In genomic region chr5:153629027-153629426, GRCh38 we compare ENCODE assay signal across 9 cellular contexts.
DNase-seq lines count a peak whose midpoint lies in the region; ATAC-seq and TF ChIP-seq lines count a peak whose summit lies in the region.
"Had no signal": no experiment of that assay in that cellular context is flagged by ENCODE, and none has a peak within 500 bp of the region (broad histone marks: within the 10 kb centered on the region; RNA-seq: fewer than 3 reads in every experiment).

No MANE protein-coding gene starts in this region.

- H3K79me2 ChIP-seq in hepatocyte, result no peaks in the 10 kb centered on the region

- no peak for ATAC-seq in HG03039 (IDR thresholded peaks at IDR 0.05; ENCODE audit: unreplicated experiment)

- H3K27ac ChIP-seq in hepatocyte, result peak overlapping the region; percentile 37

- peak; percentile 25 for TF ChIP-seq CTCF in hepatocyte (IDR thresholded peaks at IDR 0.05; ENCODE audit: poor library complexity)

- no peaks in the 10 kb centered on the region for H3K27me3 ChIP-seq in hepatocyte

- peak; percentile 81 for DNase-seq in HS-27A (ENCODE audit: low read depth)
- peak; percentile 73 for DNase-seq in amniotic stem cell (lab: John Stamatoyannopoulos, UW)
- peak; percentile 53 for DNase-seq in hepatocyte (ENCODE audit: low spot score)
- DNase-seq in stromal cell of bone marrow (ENCODE audit: low read depth), result peak; percentile 96
- no peak for DNase-seq in stimulated activated CD4-positive, alpha-beta T cell treated with anti-CD3 and anti-CD28 coated beads, Interleukin-2, amount 100 ng/mL, for 48 hours
- no peak for DNase-seq in SIG-M5 (lab: John Stamatoyannopoulos, UW)
- DNase-seq in NCI-H187 (lab: John Stamatoyannopoulos, UW), result no peak
- DNase-seq: activated T-cell treated with anti-CD3 and anti-CD28 coated beads, Interleukin-2, amount 50 U/mL, for 48 hours had no signal

- no peaks in the 10 kb centered on the region for H3K36me3 ChIP-seq in hepatocyte (replicated peaks; ENCODE audit: insufficient read depth, low read depth)

- H3K4me1 ChIP-seq in hepatocyte (ENCODE audit: insufficient read depth), result peaks cover 4% of the 10 kb centered on the region

- no peak overlapping the region for H3K4me3 ChIP-seq in hepatocyte

- H3K4me2 ChIP-seq in hepatocyte, result no peak overlapping the region

- H3K9me3 ChIP-seq in hepatocyte (ENCODE audit: low read depth), result no peaks in the 10 kb centered on the region

- 22% methylated on average over 3 of the region's 3 CpGs for WGBS in hepatocyte (ENCODE audit: low lambda C conversion rate, missing lambda C conversion rate)

- H3K9me2 ChIP-seq in hepatocyte (replicated peaks; ENCODE audit: insufficient read depth), result no peaks in the 10 kb centered on the region

- H4K20me1 ChIP-seq in hepatocyte (ENCODE audit: insufficient read depth, poor library complexity, severe bottlenecking), result no peaks in the 10 kb centered on the region

- no peak overlapping the region for H2AFZ ChIP-seq in hepatocyte

Comparison
In these comparisons a context has a peak if more than half of its experiments do, and no peak if none do; other contexts are left out.
1. DNase-seq: peak in HS-27A (single experiment), amniotic stem cell (single experiment), hepatocyte (single experiment) and stromal cell of bone marrow (single experiment); none in stimulated activated CD4-positive, alpha-beta T cell treated with anti-CD3 and anti-CD28 coated beads, Interleukin-2, amount 100 ng/mL, for 48 hours (0 of 2), SIG-M5 (single experiment) and NCI-H187 (0 of 2).